In genomic region chr11:128294001-128294684, GRCh38 we compare ENCODE assay signal across 12 cellular contexts.
DNase-seq lines count a peak whose midpoint lies in the region; ATAC-seq and TF ChIP-seq lines count a peak whose summit lies in the region.
"Had no signal": no experiment of that assay in that cellular context is flagged by ENCODE, and none has a peak within 500 bp of the region (broad histone marks: within the 10 kb centered on the region; RNA-seq: fewer than 3 reads in every experiment).

No MANE protein-coding gene starts in this region.

- peak overlapping the region; percentile 17 for H3K27ac Mint-ChIP-seq in T-helper 1 cell treated with Interleukin-12 subunit alpha and Interleukin-12 subunit beta and Interleukin-4 antibody, amounts not matched to agents 30 μg/mL and 1 μg/mL, for 36 hours
- H3K27ac Mint-ChIP-seq in activated naive CD8-positive, alpha-beta T cell treated with anti-CD3 and anti-CD28 coated beads, Interleukin-2, amount 50 U/mL, for 24 hours, result peak overlapping the region; percentile 98
- peak overlapping the region; percentile 83 for H3K27ac Mint-ChIP-seq in osteocyte (ENCODE audit: unreplicated experiment)

- peaks cover 91% of the 10 kb centered on the region for H3K4me1 Mint-ChIP-seq in T-helper 1 cell treated with Interleukin-12 subunit alpha and Interleukin-12 subunit beta and Interleukin-4 antibody, amounts not matched to agents 30 μg/mL and 1 μg/mL, for 36 hours (ENCODE audit: low read depth)
- peaks cover 99% of the 10 kb centered on the region for H3K4me1 Mint-ChIP-seq in activated naive CD8-positive, alpha-beta T cell treated with anti-CD3 and anti-CD28 coated beads, Interleukin-2, amount 50 U/mL, for 24 hours
- peaks cover 71% of the 10 kb centered on the region for H3K4me1 Mint-ChIP-seq in osteocyte (ENCODE audit: unreplicated experiment)

- no peaks in the 10 kb centered on the region for H3K27me3 Mint-ChIP-seq in T-helper 1 cell treated with Interleukin-12 subunit alpha and Interleukin-12 subunit beta and Interleukin-4 antibody, amounts not matched to agents 30 μg/mL and 1 μg/mL, for 36 hours (ENCODE audit: low read depth)
- no peaks in the 10 kb centered on the region for H3K27me3 Mint-ChIP-seq in activated naive CD8-positive, alpha-beta T cell treated with anti-CD3 and anti-CD28 coated beads, Interleukin-2, amount 50 U/mL, for 24 hours
- H3K27me3 Mint-ChIP-seq in osteocyte (ENCODE audit: unreplicated experiment), result no peaks in the 10 kb centered on the region

- peaks cover 8% of the 10 kb centered on the region for H3K9me3 Mint-ChIP-seq in T-helper 1 cell treated with Interleukin-12 subunit alpha and Interleukin-12 subunit beta and Interleukin-4 antibody, amounts not matched to agents 30 μg/mL and 1 μg/mL, for 36 hours
- H3K9me3 Mint-ChIP-seq in activated naive CD8-positive, alpha-beta T cell treated with anti-CD3 and anti-CD28 coated beads, Interleukin-2, amount 50 U/mL, for 24 hours, result peaks cover 7% of the 10 kb centered on the region
- no peaks in the 10 kb centered on the region for H3K9me3 Mint-ChIP-seq in osteocyte (ENCODE audit: unreplicated experiment)

- peak overlapping the region; percentile 3 for H3K4me3 Mint-ChIP-seq in T-helper 1 cell treated with Interleukin-12 subunit alpha and Interleukin-12 subunit beta and Interleukin-4 antibody, amounts not matched to agents 30 μg/mL and 1 μg/mL, for 36 hours
- no peak overlapping the region for H3K4me3 Mint-ChIP-seq in activated naive CD8-positive, alpha-beta T cell treated with anti-CD3 and anti-CD28 coated beads, Interleukin-2, amount 50 U/mL, for 24 hours
- H3K4me3 Mint-ChIP-seq in osteocyte (ENCODE audit: unreplicated experiment), result no peak overlapping the region

- no peak for TF ChIP-seq CTCF in osteocyte (IDR thresholded peaks at IDR 0.05)

- no peak for ATAC-seq in activated naive CD8-positive, alpha-beta T cell treated with anti-CD3 and anti-CD28 coated beads, Interleukin-2, amount 50 U/mL, for 24 hours
- ATAC-seq in GM19351 (IDR thresholded peaks at IDR 0.05; ENCODE audit: unreplicated experiment), result no peak

- no peak for DNase-seq in T-helper 1 cell
- peak; percentile 91 for DNase-seq in DMS153 treated with DMSO at 0.1 percent for 48 hours (lab: John Stamatoyannopoulos, UW; ENCODE audit: unreplicated experiment)
- no peak for DNase-seq in activated naive CD8-positive, alpha-beta T cell treated with anti-CD3 and anti-CD28 coated beads, Interleukin-2, amount 50 U/mL, for 24 hours
- DNase-seq in osteocyte (ENCODE audit: extremely low spot score, unreplicated experiment), result no peak
- DNase-seq in Ammon's horn (ENCODE audit: low spot score), result no peak
- no peak for DNase-seq in SW 1271 (lab: John Stamatoyannopoulos, UW)
- DNase-seq: esophagus squamous epithelium, GOT3, hippocampal formation, NCI-H1048 had no signal

- H3K36me3 Mint-ChIP-seq in T-helper 1 cell treated with Interleukin-12 subunit alpha and Interleukin-12 subunit beta and Interleukin-4 antibody, amounts not matched to agents 30 μg/mL and 1 μg/mL, for 36 hours (ENCODE audit: low read depth), result peaks cover 21% of the 10 kb centered on the region
- H3K36me3 Mint-ChIP-seq in activated naive CD8-positive, alpha-beta T cell treated with anti-CD3 and anti-CD28 coated beads, Interleukin-2, amount 50 U/mL, for 24 hours (ENCODE audit: low read depth), result peaks cover 30% of the 10 kb centered on the region
- H3K36me3 Mint-ChIP-seq in osteocyte (ENCODE audit: unreplicated experiment), result no peaks in the 10 kb centered on the region

Comparison
In these comparisons a context has a peak if more than half of its experiments do, and no peak if none do; other contexts are left out.
1. H3K27ac Mint-ChIP-seq: peak in every context shown above with its lines; median percentile 98 in activated naive CD8-positive, alpha-beta T cell treated with anti-CD3 and anti-CD28 coated beads, Interleukin-2, amount 50 U/mL, for 24 hours; 83 in osteocyte; 17 in T-helper 1 cell treated with Interleukin-12 subunit alpha and Interleukin-12 subunit beta and Interleukin-4 antibody, amounts not matched to agents 30 μg/mL and 1 μg/mL, for 36 hours.